13 cellular contexts compared by ENCODE assay signal in the genomic region with DNA sequence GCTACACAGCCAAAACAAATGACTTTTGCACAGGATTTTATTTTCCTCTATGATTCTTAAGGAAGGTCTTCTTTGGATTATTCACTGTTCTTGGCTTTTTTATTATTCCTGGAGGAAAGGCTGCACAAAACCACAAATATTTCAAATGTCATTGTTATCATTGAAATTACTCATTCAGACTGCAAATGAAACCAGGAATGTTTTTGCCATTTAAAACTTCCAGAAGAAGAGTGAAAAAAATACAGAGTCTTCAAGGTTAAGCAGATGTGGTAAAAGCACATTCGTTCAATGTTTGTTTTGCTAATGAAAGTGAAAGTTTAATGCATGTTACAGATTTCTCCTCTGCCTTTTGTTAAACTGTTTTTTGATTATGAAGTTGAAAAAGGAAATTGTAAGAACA.
DNase-seq lines count a peak whose midpoint lies in the region; ATAC-seq and TF ChIP-seq lines count a peak whose summit lies in the region.
"Had no signal": no experiment of that assay in that cellular context is flagged by ENCODE, and none has a peak within 500 bp of the region (broad histone marks: within the 10 kb centered on the region; RNA-seq: fewer than 3 reads in every experiment).

No MANE protein-coding gene starts in this region.

- DNase-seq in AG09319 (ENCODE audit: extremely low read depth, low read depth) (peak; percentile 69), HS-5 (ENCODE audit: low read depth) (peak; percentile 68), brain pericyte (ENCODE audit: low read depth, low spot score) (peak; percentile 13), kidney tubule cell (ENCODE audit: low spot score) (peak; percentile 75), RKO (ENCODE audit: low spot score) (no peak), cortex of kidney (lab: John Stamatoyannopoulos, UW) (no peak), iPS-NIHi11 (ENCODE audit: low spot score) (no peak)
- no peak for DNase-seq in stimulated activated naive CD8-positive, alpha-beta T cell treated with anti-CD3 and anti-CD28 coated beads, Interleukin-15, amount 100 ng/mL, for 72 hours
- DNase-seq: aorta, head of caudate nucleus, mucosa of descending colon, NCI-H2107 had no signal

- H3K27ac Mint-ChIP-seq in stimulated activated naive CD8-positive, alpha-beta T cell treated with anti-CD3 and anti-CD28 coated beads, Interleukin-15, amount 100 ng/mL, for 72 hours = no peak overlapping the region
- H3K27ac Mint-ChIP-seq: stimulated activated memory B cell treated with anti-CD40 and anti-IgM and Interleukin-4, amounts not matched to agents 10 μg/mL and 1 μg/mL and 100 μg/mL, for 72 hours had no signal

- peaks cover 25% of the 10 kb centered on the region for H3K4me1 Mint-ChIP-seq in stimulated activated naive CD8-positive, alpha-beta T cell treated with anti-CD3 and anti-CD28 coated beads, Interleukin-15, amount 100 ng/mL, for 72 hours

- no peak overlapping the region for H3K4me3 Mint-ChIP-seq in stimulated activated naive CD8-positive, alpha-beta T cell treated with anti-CD3 and anti-CD28 coated beads, Interleukin-15, amount 100 ng/mL, for 72 hours
- H3K4me3 Mint-ChIP-seq: stimulated activated memory B cell treated with anti-CD40 and anti-IgM and Interleukin-4, amounts not matched to agents 10 μg/mL and 1 μg/mL and 100 μg/mL, for 72 hours had no signal

- no peaks in the 10 kb centered on the region for H3K27me3 Mint-ChIP-seq in stimulated activated naive CD8-positive, alpha-beta T cell treated with anti-CD3 and anti-CD28 coated beads, Interleukin-15, amount 100 ng/mL, for 72 hours
- H3K27me3 Mint-ChIP-seq: stimulated activated memory B cell treated with anti-CD40 and anti-IgM and Interleukin-4, amounts not matched to agents 10 μg/mL and 1 μg/mL and 100 μg/mL, for 72 hours had no signal

- no peak for ATAC-seq in stimulated activated naive CD8-positive, alpha-beta T cell treated with anti-CD3 and anti-CD28 coated beads, Interleukin-15, amount 100 ng/mL, for 72 hours
- ATAC-seq: mucosa of descending colon; stimulated activated memory B cell treated with anti-CD40 and anti-IgM and Interleukin-4, amounts not matched to agents 10 μg/mL and 1 μg/mL and 100 μg/mL, for 72 hours had no signal

- no peaks in the 10 kb centered on the region for H3K9me3 Mint-ChIP-seq in stimulated activated naive CD8-positive, alpha-beta T cell treated with anti-CD3 and anti-CD28 coated beads, Interleukin-15, amount 100 ng/mL, for 72 hours
- H3K9me3 Mint-ChIP-seq: stimulated activated memory B cell treated with anti-CD40 and anti-IgM and Interleukin-4, amounts not matched to agents 10 μg/mL and 1 μg/mL and 100 μg/mL, for 72 hours had no signal

- no peak for TF ChIP-seq CTCF in AG09319 (IDR thresholded peaks at IDR 0.05; ENCODE audit: low read depth, low read length)

Comparison
In these comparisons a context has a peak if more than half of its experiments do, and no peak if none do; other contexts are left out.
1. DNase-seq: peak in AG09319 (single experiment), HS-5 (single experiment), brain pericyte (single experiment) and kidney tubule cell (single experiment); none in RKO (single experiment), cortex of kidney (single experiment), stimulated activated naive CD8-positive, alpha-beta T cell treated with anti-CD3 and anti-CD28 coated beads, Interleukin-15, amount 100 ng/mL, for 72 hours (0 of 2) and iPS-NIHi11 (single experiment).